9 cellular contexts compared by ENCODE assay signal in the genomic region with DNA sequence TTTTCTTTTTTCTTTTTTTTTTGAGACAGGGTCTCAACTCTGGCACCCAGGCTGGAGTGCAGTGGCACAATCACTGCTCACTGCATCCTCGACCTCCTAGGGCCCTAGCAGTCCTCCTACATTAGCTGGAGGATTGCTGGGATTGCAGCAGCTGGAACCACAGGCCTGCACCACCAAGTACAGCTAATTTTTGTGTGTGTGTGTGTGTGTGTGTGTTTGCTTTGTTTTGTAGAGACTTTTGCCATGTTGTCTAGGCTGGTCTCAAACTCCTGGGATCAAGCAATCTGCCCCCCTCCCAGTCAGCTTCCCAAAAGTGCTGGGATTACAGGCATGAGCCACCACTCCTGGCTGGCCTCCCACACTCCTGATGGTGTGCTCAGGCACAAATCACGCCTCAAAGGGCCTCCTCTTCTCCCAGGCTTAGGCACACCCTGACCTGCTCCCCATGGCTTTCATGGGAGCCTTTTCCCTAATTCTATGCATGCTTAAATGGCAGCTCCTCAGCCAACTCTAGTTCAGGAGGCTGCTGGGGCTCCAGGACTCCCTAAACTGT. TPM values are rescaled to one million over a fixed set of nuclear protein-coding genes. Genes with fewer than 3 reads are reported as not detected.
DNase-seq lines count a peak whose midpoint lies in the region; FAIRE-seq and TF ChIP-seq lines count a peak whose summit lies in the region.
"Had no signal": no experiment of that assay in that cellular context is flagged by ENCODE, and none has a peak within 500 bp of the region (broad histone marks: within the 10 kb centered on the region; RNA-seq: fewer than 3 reads in every experiment).

No MANE protein-coding gene starts in this region.

- H3K4me3 ChIP-seq in keratinocyte (ENCODE audit: control insufficient read depth in 2 of 3, extremely low read depth in 1 of 3, insufficient read depth in 2 of 3, low read depth in 1 of 3, low read length in 3 of 3): no peak overlapping the region
- H3K4me3 ChIP-seq in stomach smooth muscle (ENCODE audit: low read length in 2 of 2): no peak overlapping the region

- H3K9ac ChIP-seq in keratinocyte (ENCODE audit: control insufficient read depth, extremely low read depth, insufficient read depth, low read length) (no peak overlapping the region), stomach smooth muscle (ENCODE audit: low read length in 2 of 2) (peak overlapping the region; percentile 42 to 86)

- no peak overlapping the region for H2AFZ ChIP-seq in keratinocyte (ENCODE audit: control insufficient read depth, low read length)

- H3K4me1 ChIP-seq in keratinocyte (ENCODE audit: control insufficient read depth, extremely low read depth, insufficient read depth, low read length) (peaks cover 21% of the 10 kb centered on the region), stomach smooth muscle (ENCODE audit: control insufficient read depth, insufficient read depth, low read length) (peaks cover 29% of the 10 kb centered on the region)

- no peak for FAIRE-seq in keratinocyte (lab: Jason Lieb, UNC)

- DNase-seq in LHCN-M2 (ENCODE audit: low read depth): peak; percentile 55
- DNase-seq in amniotic epithelial cell (ENCODE audit: low read depth): peak; percentile 72
- no peak for DNase-seq in keratinocyte (ENCODE audit: low read depth, low spot score)
- no peak for DNase-seq in islet precursor cell
- DNase-seq in hippocampal formation (lab: John Stamatoyannopoulos, UW): no peak
- no peak for DNase-seq in NCI-H1048 (lab: John Stamatoyannopoulos, UW)
- DNase-seq: activated CD4-positive, CD25-positive, alpha-beta regulatory T cell; NCI-H524 treated with DMSO at 0.1 percent for 48 hours had no signal

- dilution Hi-C loops in keratinocyte (cut with MboI; ENCODE audit: extremely low pct_ligation_motif_present, low sequenced_read_pairs): no loop called here

- H3K9me1 ChIP-seq in keratinocyte (ENCODE audit: control insufficient read depth, extremely low read depth, insufficient read depth, low read length): no peaks in the 10 kb centered on the region

- H3K36me3 ChIP-seq in keratinocyte (ENCODE audit: control insufficient read depth in 2 of 2, extremely low read depth in 1 of 2, insufficient read depth in 2 of 2, low read length in 2 of 2) (peaks cover 0 to 4% of the 10 kb centered on the region in 2 experiments), stomach smooth muscle (ENCODE audit: control insufficient read depth in 2 of 2, insufficient read depth in 2 of 2, low read length in 2 of 2) (no peaks in the 10 kb centered on the region)

- H3K27me3 ChIP-seq in keratinocyte (ENCODE audit: control insufficient read depth, extremely low read depth, insufficient read depth, low read length) (no peaks in the 10 kb centered on the region), stomach smooth muscle (ENCODE audit: control insufficient read depth in 1 of 2, insufficient read depth in 2 of 2, low read length in 2 of 2) (no peaks in the 10 kb centered on the region)

- TF ChIP-seq CTCF in keratinocyte (optimal IDR thresholded peaks at IDR 0.05 in 1 of 3, IDR thresholded peaks at IDR 0.05 in 1 of 3, conservative IDR thresholded peaks at IDR 0.05 in 1 of 3; ENCODE audit: extremely low read depth in 1 of 3, insufficient read depth in 2 of 3, low read length in 3 of 3): no peak

- no peaks in the 10 kb centered on the region for H4K20me1 ChIP-seq in keratinocyte (ENCODE audit: control insufficient read depth, extremely low read depth, insufficient read depth, low read length)

- no peak overlapping the region for H3K27ac ChIP-seq in keratinocyte (ENCODE audit: control insufficient read depth, insufficient read depth, low read length)
- H3K27ac ChIP-seq in stomach smooth muscle (ENCODE audit: low read length): no peak overlapping the region

- no peaks in the 10 kb centered on the region for H3K9me3 ChIP-seq in keratinocyte (ENCODE audit: control insufficient read depth, low read depth, low read length)
- no peaks in the 10 kb centered on the region for H3K9me3 ChIP-seq in stomach smooth muscle (ENCODE audit: control insufficient read depth in 2 of 2, low read length in 2 of 2)

- H3K79me2 ChIP-seq in keratinocyte (ENCODE audit: control insufficient read depth, insufficient read depth, low read length): no peaks in the 10 kb centered on the region

- peak overlapping the region; percentile 93 for H3K4me2 ChIP-seq in keratinocyte (ENCODE audit: control insufficient read depth, extremely low read depth, insufficient read depth, low read depth, low read length)

RNA-seq across cellular contexts. Expression of a gene that starts 9.4 kb away (rescaled TPM):
- total RNA-seq in LHCN-M2 (2014; rRNA removed): 2.0 and 5.2 TPM in 2 replicates
- polyA plus RNA-seq in LHCN-M2 (2012): 1.1 TPM
- 0.50 to 2.4 TPM (median 1.1 TPM) in 3 replicates for polyA plus RNA-seq in keratinocyte
- polyA plus RNA-seq in keratinocyte (2011; ENCODE audit: low read depth): 0.60 TPM
- 0.09 and 0.23 TPM in 2 replicates for polyA plus RNA-seq in keratinocyte (2011; cell fraction: cytosol; rRNA removed)
- 9.6 and 12.9 TPM in 2 replicates for polyA plus RNA-seq in keratinocyte (2011; cell fraction: nucleus; rRNA removed)
- 0.42 and 2.5 TPM in 2 replicates for polyA plus RNA-seq in keratinocyte (2012; ENCODE audit: low replicate concordance)
- 0.69 to 1.9 TPM (median 1.3 TPM) in 3 replicates for polyA minus RNA-seq in keratinocyte
- not detected for polyA minus RNA-seq in keratinocyte (2011; cell fraction: cytosol; rRNA and poly(A)+ RNA removed)
- polyA minus RNA-seq in keratinocyte (2011; cell fraction: nucleus; rRNA and poly(A)+ RNA removed): 2.8 and 3.9 TPM in 2 replicates

RNA-seq across cellular contexts. Expression of a gene that starts 9.4 kb away (rescaled TPM):
- total RNA-seq in LHCN-M2 (2014; rRNA removed): 0.40 TPM in 1 of 2 replicates, not detected in the other
- 0.62 TPM for polyA plus RNA-seq in LHCN-M2 (2012)
- polyA plus RNA-seq in keratinocyte: 0.05 to 0.16 TPM (median 0.14 TPM) in 3 replicates
- not detected for polyA plus RNA-seq in keratinocyte (2011; ENCODE audit: low read depth)
- polyA plus RNA-seq in keratinocyte (2011; cell fraction: cytosol; rRNA removed): not detected in 2 replicates
- polyA plus RNA-seq in keratinocyte (2011; cell fraction: nucleus; rRNA removed): 0.31 and 0.48 TPM in 2 replicates
- polyA plus RNA-seq in keratinocyte (2012; ENCODE audit: low replicate concordance): 0.63 TPM in 1 of 2 replicates, not detected in the other
- 0.32 to 1.7 TPM in 2 of 3 replicates, not detected in the other for polyA minus RNA-seq in keratinocyte
- not detected for polyA minus RNA-seq in keratinocyte (2011; cell fraction: cytosol; rRNA and poly(A)+ RNA removed)
- not detected in 2 replicates for polyA minus RNA-seq in keratinocyte (2011; cell fraction: nucleus; rRNA and poly(A)+ RNA removed)

RNA-seq across cellular contexts. Expression of a gene that starts 16.9 kb away (rescaled TPM):
- 94.7 and 107 TPM in 2 replicates for total RNA-seq in LHCN-M2 (2014; rRNA removed)
- 85.0 TPM for polyA plus RNA-seq in LHCN-M2 (2012)
- polyA plus RNA-seq in keratinocyte: 8.5 to 23.8 TPM (median 11.6 TPM) in 3 replicates
- 1.2 TPM for polyA plus RNA-seq in keratinocyte (2011; ENCODE audit: low read depth)
- 18.6 and 19.8 TPM in 2 replicates for polyA plus RNA-seq in keratinocyte (2011; cell fraction: cytosol; rRNA removed)
- polyA plus RNA-seq in keratinocyte (2011; cell fraction: nucleus; rRNA removed): 12.5 and 13.9 TPM in 2 replicates
- polyA plus RNA-seq in keratinocyte (2012; ENCODE audit: low replicate concordance): 11.2 and 16.7 TPM in 2 replicates
- polyA minus RNA-seq in keratinocyte: 9.1 to 13.8 TPM (median 12.5 TPM) in 3 replicates
- 6.9 TPM for polyA minus RNA-seq in keratinocyte (2011; cell fraction: cytosol; rRNA and poly(A)+ RNA removed)
- polyA minus RNA-seq in keratinocyte (2011; cell fraction: nucleus; rRNA and poly(A)+ RNA removed): 3.1 and 5.3 TPM in 2 replicates

RNA-seq across cellular contexts. Expression of a gene that starts 41.3 kb away (rescaled TPM):
- total RNA-seq in LHCN-M2 (2014; rRNA removed): 55.4 and 58.0 TPM in 2 replicates
- polyA plus RNA-seq in LHCN-M2 (2012): 30.4 TPM
- polyA plus RNA-seq in keratinocyte: 37.1 to 51.8 TPM (median 38.1 TPM) in 3 replicates
- polyA plus RNA-seq in keratinocyte (2011; ENCODE audit: low read depth): 22.5 TPM
- polyA plus RNA-seq in keratinocyte (2011; cell fraction: cytosol; rRNA removed): 37.9 and 38.0 TPM in 2 replicates
- 70.8 TPM in 2 replicates for polyA plus RNA-seq in keratinocyte (2011; cell fraction: nucleus; rRNA removed)
- polyA plus RNA-seq in keratinocyte (2012; ENCODE audit: low replicate concordance): 29.6 and 42.9 TPM in 2 replicates
- 26.5 to 30.4 TPM (median 30.3 TPM) in 3 replicates for polyA minus RNA-seq in keratinocyte
- polyA minus RNA-seq in keratinocyte (2011; cell fraction: cytosol; rRNA and poly(A)+ RNA removed): 21.7 TPM
- 25.7 and 36.5 TPM in 2 replicates for polyA minus RNA-seq in keratinocyte (2011; cell fraction: nucleus; rRNA and poly(A)+ RNA removed)

Comparison
In these comparisons a context has a peak if more than half of its experiments do, and no peak if none do; other contexts are left out.
1. DNase-seq: peak in LHCN-M2 (single experiment) and amniotic epithelial cell (single experiment); none in keratinocyte (single experiment), islet precursor cell (single experiment), hippocampal formation (0 of 2) and NCI-H1048 (single experiment).